ENCODE assay signal across 7 cellular contexts in the genomic region with DNA sequence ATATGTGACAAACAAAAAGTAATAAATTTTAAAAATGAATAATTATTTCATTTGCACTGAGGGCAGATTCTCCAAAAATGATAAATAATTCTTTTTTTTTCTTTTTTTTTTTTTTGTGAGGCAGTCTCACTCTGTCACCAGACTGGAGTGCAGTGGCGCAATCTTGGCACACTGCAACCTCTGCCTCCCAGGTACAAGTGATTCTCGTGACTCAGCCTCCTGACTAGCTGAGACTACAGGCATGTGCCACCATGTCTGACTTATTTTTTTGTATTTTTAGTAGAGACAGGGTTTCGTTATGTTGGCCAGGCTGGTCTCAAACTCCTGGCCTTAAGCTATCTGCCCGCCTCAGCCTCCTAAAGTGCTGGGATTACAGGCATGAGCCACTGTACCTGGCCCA. TPM values are rescaled to one million over a fixed set of nuclear protein-coding genes. Genes with fewer than 3 reads are reported as not detected.
"Had no signal": no experiment of that assay in that cellular context is flagged by ENCODE, and none has a peak within 500 bp of the region (broad histone marks: within the 10 kb centered on the region; RNA-seq: fewer than 3 reads in every experiment).

No MANE protein-coding gene starts in this region.

RNA-seq across cellular contexts. Expression of a gene that starts 25.2 kb away (rescaled TPM):
- total RNA-seq: HepG2, IMR-90, OCI-LY7, PC-9, RPMI7951, SK-MEL-5 had no signal
- polyA plus RNA-seq: HepG2, IMR-90, SK-N-SH had no signal
